In genomic region chr7:157691521-157692155, GRCh38 we compare ENCODE assay signal across 7 cellular contexts.
DNase-seq lines count a peak whose midpoint lies in the region; ATAC-seq and TF ChIP-seq lines count a peak whose summit lies in the region.

No MANE protein-coding gene starts in this region.

- intact Hi-C loops in HCT116 (cut with micrococcal nuclease): no loop called here
- intact Hi-C loops in left cardiac atrium (cut with DNase I): no loop called here
- intact Hi-C loops in sciatic nerve (cut with DNase I): no loop called here

- RAD21 ChIA-PET in HCT116 (lab: Charles Lee; ENCODE audit: low non-redundant PET in 1 of 2, low total read pairs in 2 of 2, uncharacterized antibody in 2 of 2, unreplicated experiment in 2 of 2): no interaction called here

- no peak overlapping the region for H3K27ac ChIP-seq in HCT116 (ENCODE audit: low read depth, low read length)

- H3K4me3 ChIP-seq in HCT116 (replicated peaks in 1 of 2; ENCODE audit: low read depth in 1 of 2, low read length in 2 of 2): no peak overlapping the region

- no peaks in the 10 kb centered on the region for H3K36me3 Mint-ChIP-seq in T-cell

- no peak for DNase-seq in HCT116 (ENCODE audit: low read depth, low spot score)
- no peak for DNase-seq in T-cell
- no peak for DNase-seq in left cardiac atrium
- DNase-seq in sciatic nerve (ENCODE audit: low spot score): peak; percentile 57
- DNase-seq in Kasumi-1 (lab: John Stamatoyannopoulos, UW): no peak

- no TSS peak for BruUV-seq in HCT116 (replicated peaks; lab: Mats Ljungman, UMichigan)

- peaks cover 4% of the 10 kb centered on the region; the same call in 1 of the 2 replicates for H3K79me2 ChIP-seq in HCT116 (ENCODE audit: insufficient read depth, low read length)

- H3K4me2 ChIP-seq in HCT116 (ENCODE audit: low read length): peak overlapping the region; percentile 61

- no peaks in the 10 kb centered on the region for H3K9me3 ChIP-seq in HCT116 (ENCODE audit: control insufficient read depth in 1 of 2, insufficient read depth in 1 of 2, low read depth in 1 of 2, low read length in 2 of 2)

- no peaks in the 10 kb centered on the region for H3K36me3 ChIP-seq in HCT116 (ENCODE audit: control insufficient read depth in 1 of 2, insufficient read depth in 2 of 2, low read length in 2 of 2)

- peak overlapping the region; percentile 50 to 68 (median 59) for H3K4me3 Mint-ChIP-seq in T-cell

- no peak overlapping the region for H3K9ac ChIP-seq in HCT116 (ENCODE audit: low read length)

- H3K27me3 Mint-ChIP-seq in T-cell: peaks cover 30 to 53% of the 10 kb centered on the region in 2 donors

- POLR2A ChIA-PET in HCT116 (lab: Charles Lee) (no interaction called here), T-cell (lab: Charles Lee) (no interaction called here)

- H2AFZ ChIP-seq in HCT116 (ENCODE audit: low read depth, low read length, poor library complexity, severe bottlenecking): peak overlapping the region; percentile 45

- peaks cover 0 to 3% (median 0%) of the 10 kb centered on the region in 3 donors for H3K9me3 Mint-ChIP-seq in T-cell

- H3K9me2 ChIP-seq in HCT116 (ENCODE audit: insufficient read depth): no peaks in the 10 kb centered on the region

- TF ChIP-seq RAD21 in HCT116 (IDR thresholded peaks at IDR 0.05; ENCODE audit: low read depth): no peak

- H3K4me1 Mint-ChIP-seq in T-cell: peaks cover 16 to 33% (median 28%) of the 10 kb centered on the region in 3 donors

- no peaks in the 10 kb centered on the region for H4K20me1 ChIP-seq in HCT116 (ENCODE audit: insufficient read depth)

- H3K27ac Mint-ChIP-seq in T-cell: no peak overlapping the region

- no peak for ATAC-seq in HCT116
- ATAC-seq in T-cell (replicated peaks in 1 of 4): no peak
- peak; percentile 10 to 12 for ATAC-seq in left cardiac atrium
- no peak for ATAC-seq in sciatic nerve
- no peak for ATAC-seq in HG03196 (IDR thresholded peaks at IDR 0.05; ENCODE audit: unreplicated experiment)
- ATAC-seq in GM21619 (IDR thresholded peaks at IDR 0.05; ENCODE audit: unreplicated experiment): no peak

- TF ChIP-seq CTCF in HCT116 (IDR thresholded peaks at IDR 0.05 in 2 of 3, conservative IDR thresholded peaks at IDR 0.05 in 1 of 3; ENCODE audit: borderline replicate concordance in 1 of 3, insufficient read depth in 1 of 3, low read depth in 2 of 3, low read length in 2 of 3): no peak

- peaks cover 0 to 13% of the 10 kb centered on the region in 2 experiments; a peak in 3 of 4 replicates for H3K4me1 ChIP-seq in HCT116 (ENCODE audit: control insufficient read depth in 1 of 2, insufficient read depth in 2 of 2, low read length in 2 of 2)

- no peaks in the 10 kb centered on the region for H3K27me3 ChIP-seq in HCT116 (ENCODE audit: insufficient read depth, low read length)

- CTCF ChIA-PET in HCT116 (lab: Charles Lee): no interaction called here
- CTCF ChIA-PET in T-cell (lab: Charles Lee): no interaction called here

- no peak for TF ChIP-seq POLR2A in HCT116 (IDR thresholded peaks at IDR 0.05; ENCODE audit: borderline replicate concordance, extremely low read depth, insufficient read depth, insufficient read length)

TF ChIP-seq in HCT116, 20 proteins besides CTCF, POLR2A, EP300 and RAD21:
- TF ChIP-seq ZFX (IDR thresholded peaks at IDR 0.05): no peak
- no peak for TF ChIP-seq TCF7L2 (IDR thresholded peaks at IDR 0.05; ENCODE audit: borderline replicate concordance, extremely low read depth, insufficient read depth, insufficient read length)
- no peak for TF ChIP-seq EGR1 (IDR thresholded peaks at IDR 0.05; ENCODE audit: low read depth)
- no peak for TF ChIP-seq EZH2 (IDR thresholded peaks at IDR 0.05)
- TF ChIP-seq ZBTB33 (IDR thresholded peaks at IDR 0.05; ENCODE audit: extremely low read depth, insufficient replicate concordance, low read length): no peak
- TF ChIP-seq ATF3 (IDR thresholded peaks at IDR 0.05): no peak
- TF ChIP-seq FOSL1 (IDR thresholded peaks at IDR 0.05; ENCODE audit: low read depth): no peak
- no peak for TF ChIP-seq CEBPB (IDR thresholded peaks at IDR 0.05; ENCODE audit: low read depth)
- TF ChIP-seq MAX (IDR thresholded peaks at IDR 0.05): no peak
- TF ChIP-seq ZNF274 (IDR thresholded peaks at IDR 0.05; ENCODE audit: low read depth, low read length): no peak
- TF ChIP-seq YY1 (IDR thresholded peaks at IDR 0.05; ENCODE audit: extremely low read depth, insufficient replicate concordance, low read depth, low read length): no peak
- no peak for TF ChIP-seq POLR2AphosphoS5 (IDR thresholded peaks at IDR 0.05; ENCODE audit: low read depth, low read length)

Comparison
In these comparisons a context has a peak if more than half of its experiments do, and no peak if none do; other contexts are left out.
1. ATAC-seq: peak in left cardiac atrium (2 of 2); none in HCT116 (single experiment), T-cell (0 of 4), sciatic nerve (single experiment), HG03196 (single experiment) and GM21619 (single experiment).